Comparison of ENCODE assay signal across 33 cellular contexts in genomic region chr4:74845834-74846233, GRCh38. TPM values are rescaled to one million over a fixed set of nuclear protein-coding genes. Genes with fewer than 3 reads are reported as not detected.
"Had no signal": no experiment of that assay in that cellular context is flagged by ENCODE, and none has a peak within 500 bp of the region (broad histone marks: within the 10 kb centered on the region; RNA-seq: fewer than 3 reads in every experiment).

No MANE protein-coding gene starts in this region.

- H3K27me3 Mint-ChIP-seq: activated CD4-positive, alpha-beta T cell treated with anti-CD3 and anti-CD28 coated beads, Interleukin-2, amount 10 ng/mL, durations not matched to agents 24 days and 14 days; activated CD8-positive, alpha-beta memory T cell treated with anti-CD3 and anti-CD28 coated beads, Interleukin-2, amount 10 ng/mL, durations not matched to agents 7 days and 5 days; central memory CD8-positive, alpha-beta T cell; dendritic cell treated with granulocyte-macrophage colony-stimulating factor and Interleukin-4, amounts not matched to agents 40 ng/mL and 50 ng/mL, for 4 days had no signal

- H3K27me3 ChIP-seq: adrenal gland, body of pancreas, gastroesophageal sphincter, heart right ventricle had no signal

- ATAC-seq: activated CD4-positive, alpha-beta T cell treated with anti-CD3 and anti-CD28 coated beads for 36 hours; activated CD8-positive, alpha-beta memory T cell treated with anti-CD3 and anti-CD28 coated beads, Interleukin-2, amount 10 ng/mL, durations not matched to agents 7 days and 5 days; activated CD8-positive, alpha-beta T cell treated with anti-CD3 and anti-CD28 coated beads, Interleukin-2, amount 10 ng/mL, durations not matched to agents 7 days and 5 days; activated naive CD8-positive, alpha-beta T cell treated with anti-CD3 and anti-CD28 coated beads, Interleukin-2, amount 50 U/mL, for 24 hours; body of pancreas; gastroesophageal sphincter; heart right ventricle had no signal

- H3K4me3 Mint-ChIP-seq: activated CD4-positive, alpha-beta memory T cell treated with anti-CD3 and anti-CD28 coated beads for 36 hours; activated CD4-positive, alpha-beta T cell treated with anti-CD3 and anti-CD28 coated beads for 36 hours; activated CD4-positive, alpha-beta T cell treated with anti-CD3 and anti-CD28 coated beads, Interleukin-2, amount 10 ng/mL, durations not matched to agents 24 days and 14 days; activated CD8-positive, alpha-beta memory T cell treated with anti-CD3 and anti-CD28 coated beads, Interleukin-2, amount 10 ng/mL, durations not matched to agents 7 days and 5 days; activated CD8-positive, alpha-beta T cell treated with anti-CD3 and anti-CD28 coated beads, Interleukin-2, amount 10 ng/mL, durations not matched to agents 7 days and 5 days; activated naive CD4-positive, alpha-beta T cell treated with anti-CD3 and anti-CD28 coated beads for 36 hours; activated naive CD4-positive, alpha-beta T cell treated with anti-CD3 and anti-CD28 coated beads, Interleukin-2, amount 50 U/mL, for 24 hours; activated naive CD8-positive, alpha-beta T cell treated with anti-CD3 and anti-CD28 coated beads for 36 hours; activated naive CD8-positive, alpha-beta T cell treated with anti-CD3 and anti-CD28 coated beads, Interleukin-2, amount 50 U/mL, for 24 hours; activated T-helper 1 cell treated with anti-CD3 and anti-CD28 coated beads, Interleukin-12 subunit alpha, Interleukin-12 subunit beta, Interleukin-2, Interleukin-4 antibody, amounts not matched to agents 30 ng/mL and 10 ng/mL and 1 ng/mL, durations not matched to agents 14 hours and 24 hours and 36 hours; central memory CD8-positive, alpha-beta T cell; dendritic cell treated with granulocyte-macrophage colony-stimulating factor and Interleukin-4, amounts not matched to agents 40 ng/mL and 50 ng/mL, for 4 days; endodermal cell had no signal

- H3K36me3 Mint-ChIP-seq: activated CD8-positive, alpha-beta memory T cell treated with anti-CD3 and anti-CD28 coated beads, Interleukin-2, amount 10 ng/mL, durations not matched to agents 7 days and 5 days; activated naive CD4-positive, alpha-beta T cell treated with anti-CD3 and anti-CD28 coated beads, Interleukin-2, amount 50 U/mL, for 24 hours; activated naive CD8-positive, alpha-beta T cell treated with anti-CD3 and anti-CD28 coated beads for 36 hours had no signal

- H3K4me1 ChIP-seq: adrenal gland, body of pancreas, gastroesophageal sphincter, heart right ventricle had no signal

- H3K4me3 ChIP-seq: adrenal gland, body of pancreas, coronary artery, dorsolateral prefrontal cortex, gastroesophageal sphincter, heart right ventricle had no signal

- DNase-seq: activated CD4-positive, alpha-beta memory T cell treated with anti-CD3 and anti-CD28 coated beads for 36 hours; activated CD4-positive, alpha-beta T cell treated with anti-CD3 and anti-CD28 coated beads for 36 hours; activated CD4-positive, alpha-beta T cell treated with anti-CD3 and anti-CD28 coated beads, Interleukin-2, amount 10 ng/mL, durations not matched to agents 24 days and 14 days; activated CD4-positive, CD25-positive, alpha-beta regulatory T cell; activated CD4-positive, CD25-positive, alpha-beta regulatory T cell treated with anti-CD3 and anti-CD28 coated beads, Interleukin-2, amount 50 U/mL, for 72 hours; activated CD8-positive, alpha-beta memory T cell treated with anti-CD3 and anti-CD28 coated beads, Interleukin-2, amount 10 ng/mL, durations not matched to agents 7 days and 5 days; activated CD8-positive, alpha-beta memory T cell treated with anti-CD3 and anti-CD28 coated beads, Interleukin-2, amount 50 U/mL, for 4 hours; activated CD8-positive, alpha-beta T cell treated with anti-CD3 and anti-CD28 coated beads, Interleukin-2, amount 10 ng/mL, durations not matched to agents 7 days and 5 days; activated effector memory CD4-positive, alpha-beta T cell treated with anti-CD3 and anti-CD28 coated beads, Interleukin-2, amount 50 U/mL, for 16 hours; activated naive CD4-positive, alpha-beta T cell treated with anti-CD3 and anti-CD28 coated beads for 36 hours; activated naive CD8-positive, alpha-beta T cell treated with anti-CD3 and anti-CD28 coated beads for 36 hours; activated naive CD8-positive, alpha-beta T cell treated with anti-CD3 and anti-CD28 coated beads, Interleukin-2, amount 50 U/mL, for 24 hours; activated T-cell treated with anti-CD3 and anti-CD28 coated beads, Interleukin-2, amount 50 U/mL, for 1 hour; activated T-cell treated with anti-CD3 and anti-CD28 coated beads, Interleukin-2, amount 50 U/mL, for 48 hours; adrenal gland; amygdala; aorta; body of pancreas; dorsolateral prefrontal cortex; effector memory CD4-positive, alpha-beta T cell; endodermal cell; foreskin fibroblast; heart right ventricle; T-helper 2 cell had no signal

- H3K27ac ChIP-seq: adrenal gland, body of pancreas, coronary artery, dorsolateral prefrontal cortex, gastroesophageal sphincter, heart right ventricle had no signal

- H3K9me3 ChIP-seq: adrenal gland had no signal

- H3K4me1 Mint-ChIP-seq: activated CD4-positive, alpha-beta T cell treated with anti-CD3 and anti-CD28 coated beads for 36 hours; activated CD4-positive, alpha-beta T cell treated with anti-CD3 and anti-CD28 coated beads, Interleukin-2, amount 10 ng/mL, durations not matched to agents 24 days and 14 days; activated CD8-positive, alpha-beta memory T cell treated with anti-CD3 and anti-CD28 coated beads, Interleukin-2, amount 10 ng/mL, durations not matched to agents 7 days and 5 days; activated naive CD4-positive, alpha-beta T cell treated with anti-CD3 and anti-CD28 coated beads, Interleukin-2, amount 50 U/mL, for 24 hours; activated naive CD8-positive, alpha-beta T cell treated with anti-CD3 and anti-CD28 coated beads for 36 hours; activated naive CD8-positive, alpha-beta T cell treated with anti-CD3 and anti-CD28 coated beads, Interleukin-2, amount 50 U/mL, for 24 hours; central memory CD8-positive, alpha-beta T cell had no signal

- H3K36me3 ChIP-seq: adrenal gland, gastroesophageal sphincter, heart right ventricle had no signal

- H3K27ac Mint-ChIP-seq: activated CD4-positive, alpha-beta memory T cell treated with anti-CD3 and anti-CD28 coated beads for 36 hours; activated CD4-positive, alpha-beta T cell treated with anti-CD3 and anti-CD28 coated beads for 36 hours; activated CD4-positive, alpha-beta T cell treated with anti-CD3 and anti-CD28 coated beads, Interleukin-2, amount 10 ng/mL, durations not matched to agents 24 days and 14 days; activated CD8-positive, alpha-beta memory T cell treated with anti-CD3 and anti-CD28 coated beads, Interleukin-2, amount 10 ng/mL, durations not matched to agents 7 days and 5 days; activated CD8-positive, alpha-beta T cell treated with anti-CD3 and anti-CD28 coated beads, Interleukin-2, amount 10 ng/mL, durations not matched to agents 7 days and 5 days; activated naive CD4-positive, alpha-beta T cell treated with anti-CD3 and anti-CD28 coated beads for 36 hours; activated naive CD4-positive, alpha-beta T cell treated with anti-CD3 and anti-CD28 coated beads, Interleukin-2, amount 50 U/mL, for 24 hours; activated naive CD8-positive, alpha-beta T cell treated with anti-CD3 and anti-CD28 coated beads for 36 hours; activated naive CD8-positive, alpha-beta T cell treated with anti-CD3 and anti-CD28 coated beads, Interleukin-2, amount 50 U/mL, for 24 hours; activated T-helper 1 cell treated with anti-CD3 and anti-CD28 coated beads, Interleukin-12 subunit alpha, Interleukin-12 subunit beta, Interleukin-2, Interleukin-4 antibody, amounts not matched to agents 30 ng/mL and 10 ng/mL and 1 ng/mL, durations not matched to agents 14 hours and 24 hours and 36 hours; activated T-helper 2 cell treated with anti-CD3 and anti-CD28 coated beads, Interferon-gamma antibody, Interleukin-2, Interleukin-4, amounts not matched to agents 10 μg/mL and 5 μg/mL and 100 μg/mL, durations not matched to agents 14 hours and 24 hours and 36 hours; dendritic cell treated with granulocyte-macrophage colony-stimulating factor and Interleukin-4, amounts not matched to agents 40 ng/mL and 50 ng/mL, for 4 days; endodermal cell had no signal

RNA-seq across cellular contexts. Expression of gene BTC, which starts 51.5 kb away (rescaled TPM):
- total RNA-seq: activated CD4-positive, alpha-beta memory T cell treated with anti-CD3 and anti-CD28 coated beads for 36 hours; activated CD4-positive, alpha-beta T cell treated with anti-CD3 and anti-CD28 coated beads for 36 hours; activated CD4-positive, alpha-beta T cell treated with anti-CD3 and anti-CD28 coated beads, Interleukin-2, amount 10 ng/mL, durations not matched to agents 24 days and 14 days; activated CD8-positive, alpha-beta memory T cell treated with anti-CD3 and anti-CD28 coated beads for 36 hours; activated CD8-positive, alpha-beta memory T cell treated with anti-CD3 and anti-CD28 coated beads, Interleukin-2, amount 10 ng/mL, durations not matched to agents 7 days and 5 days; activated CD8-positive, alpha-beta T cell treated with anti-CD3 and anti-CD28 coated beads, Interleukin-2, amount 10 ng/mL, durations not matched to agents 7 days and 5 days; activated naive CD4-positive, alpha-beta T cell treated with anti-CD3 and anti-CD28 coated beads for 36 hours; activated naive CD8-positive, alpha-beta T cell treated with anti-CD3 and anti-CD28 coated beads for 36 hours; activated T-helper 1 cell treated with anti-CD3 and anti-CD28 coated beads, Interleukin-12 subunit alpha, Interleukin-12 subunit beta, Interleukin-2, Interleukin-4 antibody, amounts not matched to agents 30 ng/mL and 10 ng/mL and 1 ng/mL, durations not matched to agents 14 hours and 24 hours and 36 hours; activated T-helper 2 cell treated with anti-CD3 and anti-CD28 coated beads, Interferon-gamma antibody, Interleukin-2, Interleukin-4, amounts not matched to agents 10 μg/mL and 5 μg/mL and 100 μg/mL, durations not matched to agents 14 hours and 24 hours and 36 hours; T-helper 1 cell treated with Interleukin-12 subunit alpha and Interleukin-12 subunit beta and Interleukin-4 antibody, amounts not matched to agents 30 ng/mL and 1 ng/mL, for 36 hours had no signal
